In the genomic region with DNA sequence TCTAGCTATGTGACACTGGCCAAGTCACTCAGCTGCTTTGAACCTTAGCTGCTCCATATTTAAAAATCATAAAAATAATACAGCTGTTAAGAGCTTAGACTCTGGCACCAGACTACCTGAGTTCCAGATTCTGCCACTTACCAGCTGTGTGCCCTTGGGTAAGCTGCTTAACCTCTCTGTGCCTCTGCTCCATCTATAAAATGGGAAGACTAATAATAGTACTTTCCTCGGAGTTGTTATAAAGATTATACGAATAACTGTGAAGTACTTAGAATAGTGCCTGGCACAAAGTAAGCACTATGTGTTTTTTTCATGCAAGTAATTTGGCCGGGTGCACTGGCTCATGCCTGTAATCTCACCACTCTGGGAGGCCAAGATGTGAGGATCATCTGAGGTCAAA, we compare ENCODE assay signal across 10 cellular contexts. TPM values are rescaled to one million over a fixed set of nuclear protein-coding genes. Genes with fewer than 3 reads are reported as not detected.
DNase-seq lines count a peak whose midpoint lies in the region; ATAC-seq and TF ChIP-seq lines count a peak whose summit lies in the region.
"Had no signal": no experiment of that assay in that cellular context is flagged by ENCODE, and none has a peak within 500 bp of the region (broad histone marks: within the 10 kb centered on the region; RNA-seq: fewer than 3 reads in every experiment).

No MANE protein-coding gene starts in this region.

- H3K27me3 ChIP-seq in NT2/D1 (ENCODE audit: insufficient read depth, insufficient read length) = no peaks in the 10 kb centered on the region
- no peaks in the 10 kb centered on the region for H3K27me3 ChIP-seq in dorsolateral prefrontal cortex
- no peaks in the 10 kb centered on the region for H3K27me3 ChIP-seq in parathyroid adenoma (ENCODE audit: control insufficient read depth, insufficient read depth, low read length)
- H3K27me3 ChIP-seq: testis had no signal

- ATAC-seq in GM21529 (IDR thresholded peaks at IDR 0.05; ENCODE audit: unreplicated experiment) = no peak

- H3K9ac ChIP-seq in NT2/D1 (ENCODE audit: insufficient read length, low read depth) (no peak overlapping the region), parathyroid adenoma (no peak overlapping the region)

- H3K27ac ChIP-seq in dorsolateral prefrontal cortex = peak overlapping the region in 5 of 59 donors; percentile 92 to 95 (median 93)
- no peak overlapping the region for H3K27ac ChIP-seq in parathyroid adenoma

- no peak overlapping the region for H3K4me2 ChIP-seq in parathyroid adenoma (ENCODE audit: low read length)

- no peak overlapping the region for H2AFZ ChIP-seq in parathyroid adenoma

- H3K4me1 ChIP-seq in NT2/D1 (ENCODE audit: insufficient read depth, insufficient read length) = no peaks in the 10 kb centered on the region
- H3K4me1 ChIP-seq in parathyroid adenoma = no peaks in the 10 kb centered on the region

- intact Hi-C loops in dorsolateral prefrontal cortex (cut with DNase I) = loop anchor here (2.0 to 5.0 kb wide), 2 partner anchors 37 to 40 kb away; a partner anchor contains a TSS

- peaks cover 17% of the 10 kb centered on the region for H3K36me3 ChIP-seq in NT2/D1 (ENCODE audit: insufficient read depth, insufficient read length, low read length)
- H3K36me3 ChIP-seq in parathyroid adenoma (ENCODE audit: control insufficient read depth, insufficient read depth, low read length) = no peaks in the 10 kb centered on the region

- H3K9me3 ChIP-seq in NT2/D1 (ENCODE audit: insufficient read depth, low read length) (no peaks in the 10 kb centered on the region), parathyroid adenoma (ENCODE audit: control insufficient read depth, low read length) (no peaks in the 10 kb centered on the region)
- H3K9me3 ChIP-seq: testis had no signal

- TF ChIP-seq CTCF in dorsolateral prefrontal cortex (IDR thresholded peaks at IDR 0.05 in 54 of 56, conservative IDR thresholded peaks at IDR 0.05 in 2 of 56; ENCODE audit: low read depth in 1 of 56, partially characterized antibody in 56 of 56) (no peak), parathyroid adenoma (IDR thresholded peaks at IDR 0.05) (no peak), GM10266 (IDR thresholded peaks at IDR 0.05; ENCODE audit: control insufficient read depth, insufficient read depth, low read depth, missing control alignments) (no peak)

- DNase-seq in NT2/D1 (ENCODE audit: low read depth, low spot score) = no peak
- DNase-seq in dorsolateral prefrontal cortex = no peak
- no peak for DNase-seq in NCI-H2029 (lab: John Stamatoyannopoulos, UW)
- no peak for DNase-seq in GM10266 (ENCODE audit: extremely low spot score)
- no peak for DNase-seq in HuH-7.5 (ENCODE audit: low spot score)
- DNase-seq: HCEC 1CT had no signal

- H3K79me2 ChIP-seq in parathyroid adenoma = peaks cover 11% of the 10 kb centered on the region

- H3K4me3 ChIP-seq in GM08714 (ENCODE audit: low read length) (peak overlapping the region; percentile 66; the same call in 1 of the 2 replicates), NT2/D1 (ENCODE audit: insufficient read length, low read depth) (peak overlapping the region; percentile 79), dorsolateral prefrontal cortex (peak overlapping the region; percentile 1 to 99 (median 91)), parathyroid adenoma (ENCODE audit: low read depth, low read length) (peak overlapping the region; percentile 50)

RNA-seq across cellular contexts. Expression of a gene that starts 1.4 kb away (rescaled TPM):
- total RNA-seq in dorsolateral prefrontal cortex = 10 to 100 TPM; 13.5 to 28.7 (median 21.8) TPM

RNA-seq across cellular contexts. Expression of a gene that starts 36.6 kb away (rescaled TPM):
- total RNA-seq in dorsolateral prefrontal cortex = 10 to 100 TPM in 114 of 120 experiments, 1 to 10 TPM in 6; 5.0 to 22.9 (median 14.6) TPM
